Comparison of ENCODE assay signal across 8 cellular contexts in the genomic region with DNA sequence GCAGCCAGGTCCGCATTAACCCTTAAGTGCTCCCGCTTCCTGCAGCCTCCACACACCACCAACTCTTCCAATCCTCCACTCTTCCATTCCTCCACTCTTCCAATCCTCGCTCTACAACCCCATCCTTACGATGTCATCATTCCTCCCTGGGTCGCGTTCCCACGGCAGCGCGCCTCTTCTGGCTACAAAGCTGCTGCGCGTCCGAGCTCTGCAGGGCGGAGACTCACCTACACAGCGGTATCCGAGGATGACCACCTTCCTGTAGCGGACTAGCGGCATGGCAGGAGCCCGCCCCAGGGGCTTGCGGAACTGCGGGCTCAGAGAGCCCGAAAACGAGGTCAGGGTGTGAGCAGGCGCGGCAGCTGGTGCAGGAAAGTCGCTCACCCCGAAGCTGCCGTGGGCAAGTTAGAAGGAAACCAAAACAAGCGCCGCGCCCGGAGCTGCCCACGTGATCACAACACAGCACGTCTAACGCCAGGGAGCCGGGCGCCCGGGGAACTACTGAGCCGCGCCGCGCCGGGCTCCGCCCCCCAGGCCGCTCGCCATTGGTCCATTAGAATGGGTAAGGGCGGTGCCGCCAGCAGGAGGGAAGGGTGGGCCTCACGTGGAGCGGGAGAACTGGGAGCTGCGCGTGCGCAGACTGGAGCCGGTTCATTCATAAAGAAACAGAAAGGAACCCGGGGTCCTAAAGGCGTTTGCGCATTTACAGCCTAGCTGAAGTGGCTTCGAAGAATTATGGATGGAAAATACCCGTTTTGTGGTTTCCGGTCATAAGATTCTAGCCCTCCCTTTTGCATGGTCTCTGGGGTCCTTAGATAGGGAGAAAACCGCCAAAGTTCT. TPM values are rescaled to one million over a fixed set of nuclear protein-coding genes. Genes with fewer than 3 reads are reported as not detected.
DNase-seq lines count a peak whose midpoint lies in the region; ATAC-seq and TF ChIP-seq lines count a peak whose summit lies in the region.

A gene with protein sequence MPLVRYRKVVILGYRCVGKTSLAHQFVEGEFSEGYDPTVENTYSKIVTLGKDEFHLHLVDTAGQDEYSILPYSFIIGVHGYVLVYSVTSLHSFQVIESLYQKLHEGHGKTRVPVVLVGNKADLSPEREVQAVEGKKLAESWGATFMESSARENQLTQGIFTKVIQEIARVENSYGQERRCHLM (minus strand): TSS at position 473 of the 840 bp plus-strand sequence. CDS start 194 bp downstream, at position 279.

- CTCF ChIA-PET in CD8-positive, alpha-beta memory T cell (lab: Charles Lee): interaction anchor here (0.7 to 2.0 kb wide), 14 partner anchors 9 to 165 kb away, joined by 3 to 22 read pairs (median 3); a partner anchor contains a TSS

- DNase-seq in CD8-positive, alpha-beta memory T cell: peak; percentile 98 to 99 (median 99)
- DNase-seq in HK-2 (ENCODE audit: unreplicated experiment) (peak; percentile 98), NCI-H82 (lab: John Stamatoyannopoulos, UW) (peak; percentile 99), dorsolateral prefrontal cortex (peak; percentile 97 to 99 (median 99)), lung (ENCODE audit: low spot score) (peak; percentile 98)
- DNase-seq in activated CD4-positive, alpha-beta T cell treated with anti-CD3 and anti-CD28 coated beads, Interleukin-2, amount 50 U/mL, for 48 hours: peak; percentile 99
- peak; percentile 96 to 98 (median 98) for DNase-seq in stimulated activated CD4-positive, alpha-beta T cell treated with anti-CD3 and anti-CD28 coated beads, TNF-alpha, amount 100 ng/mL, for 4 hours (ENCODE audit: low read depth in 3 of 3)

- H3K27me3 Mint-ChIP-seq in CD8-positive, alpha-beta memory T cell: no peaks in the 10 kb centered on the region

- peak within 1 kb of the TSS; percentile 72 to 99 (median 91) for H3K27ac Mint-ChIP-seq in CD8-positive, alpha-beta memory T cell

- H3K27me3 ChIP-seq in CD8-positive, alpha-beta memory T cell (ENCODE audit: insufficient read depth, low read length, poor library complexity, severe bottlenecking): no peaks in the 10 kb centered on the region
- H3K27me3 ChIP-seq in dorsolateral prefrontal cortex: no peaks in the 10 kb centered on the region
- H3K27me3 ChIP-seq in lung (ENCODE audit: control insufficient read depth, insufficient read depth): no peaks in the 10 kb centered on the region

- peak within 1 kb of the TSS; percentile 87 to 98 (median 94) for H3K4me3 Mint-ChIP-seq in CD8-positive, alpha-beta memory T cell

- peak within 1 kb of the TSS; percentile 83 for H3K27ac ChIP-seq in CD8-positive, alpha-beta memory T cell (ENCODE audit: low read depth, low read length)
- peak within 1 kb of the TSS in 50 of 59 donors; percentile 9 to 91 (median 64) for H3K27ac ChIP-seq in dorsolateral prefrontal cortex
- H3K27ac ChIP-seq in lung (ENCODE audit: low read depth in 1 of 2, low read length in 1 of 2): peak within 1 kb of the TSS; percentile 71 to 89

- ATAC-seq in GM19455 (IDR thresholded peaks at IDR 0.05; ENCODE audit: unreplicated experiment) (peak; percentile 97), lung (ENCODE audit: insufficient read depth, low FRiP score) (peak; percentile 100)

- H3K4me1 Mint-ChIP-seq in CD8-positive, alpha-beta memory T cell: peaks cover 18 to 21% (median 21%) of the 10 kb centered on the region in 3 donors

- H3K9me3 Mint-ChIP-seq in CD8-positive, alpha-beta memory T cell: no peaks in the 10 kb centered on the region

- peaks cover 0 to 8% (median 0%) of the 10 kb centered on the region in 3 donors for H3K36me3 Mint-ChIP-seq in CD8-positive, alpha-beta memory T cell

- WGBS in lung, 2 donors: 0% methylated on average over 60 of the region's 60 CpGs

- peak within 1 kb of the TSS; percentile 93 for H3K4me3 ChIP-seq in CD8-positive, alpha-beta memory T cell (ENCODE audit: low read length)
- H3K4me3 ChIP-seq in dorsolateral prefrontal cortex: peak within 1 kb of the TSS; percentile 55 to 99 (median 83)
- H3K4me3 ChIP-seq in lung: peak within 1 kb of the TSS; percentile 75

- peaks cover 16% of the 10 kb centered on the region for H3K4me1 ChIP-seq in CD8-positive, alpha-beta memory T cell (ENCODE audit: insufficient read depth, low read length)
- peaks cover 0 to 3% of the 10 kb centered on the region in 2 donors for H3K4me1 ChIP-seq in lung (ENCODE audit: control insufficient read depth in 2 of 2, insufficient read depth in 2 of 2, low read length in 2 of 2)

- POLR2A ChIA-PET in CD8-positive, alpha-beta memory T cell (lab: Charles Lee): interaction anchor here (0.5 to 1.6 kb wide), 11 partner anchors 10 to 218 kb away, joined by 3 to 13 read pairs (median 3); a partner anchor contains a TSS

- TF ChIP-seq CTCF in dorsolateral prefrontal cortex (IDR thresholded peaks at IDR 0.05 in 54 of 56, conservative IDR thresholded peaks at IDR 0.05 in 2 of 56; ENCODE audit: low read depth in 1 of 56, partially characterized antibody in 56 of 56) (peak in 43 of 56 donors; percentile 10 to 66 (median 40)), lung (IDR thresholded peaks at IDR 0.05; ENCODE audit: control extremely low read depth, extremely low read depth) (no peak)

- H3K9me3 ChIP-seq in CD8-positive, alpha-beta memory T cell (ENCODE audit: low read length): no peaks in the 10 kb centered on the region
- H3K9me3 ChIP-seq in lung (ENCODE audit: control insufficient read depth in 2 of 2, insufficient read depth in 1 of 2, low read length in 1 of 2): no peaks in the 10 kb centered on the region

- H3K36me3 ChIP-seq in CD8-positive, alpha-beta memory T cell (ENCODE audit: insufficient read depth, low read length): no peaks in the 10 kb centered on the region
- H3K36me3 ChIP-seq in lung (ENCODE audit: control insufficient read depth in 2 of 2, insufficient read depth in 2 of 2, low read length in 2 of 2): no peaks in the 10 kb centered on the region

- intact Hi-C loops in dorsolateral prefrontal cortex (cut with DNase I): loop anchor here (2.0 to 10.0 kb wide), 3 partner anchors 15 to 255 kb away; a partner anchor contains a TSS

RNA-seq across cellular contexts. Expression of the gene that starts here (rescaled TPM):
- total RNA-seq in CD8-positive, alpha-beta memory T cell: 10 to 100 TPM; 10.1 to 10.2 TPM
- 8.0 TPM for polyA plus RNA-seq in CD8-positive, alpha-beta memory T cell
- total RNA-seq in dorsolateral prefrontal cortex (10 to 100 TPM in 3 of 120 experiments, 1 to 10 TPM in 116, under 1 TPM in 1; 0.55 to 10.5 (median 5.5) TPM), lung (1 to 10 TPM in 1 of 2 donors, under 1 TPM in 1; 0.51 to 2.4 TPM)
- polyA plus RNA-seq in lung: 1 to 10 TPM; 1.8 to 2.6 TPM

Comparison
In these comparisons a context has a peak if more than half of its experiments do, and no peak if none do; other contexts are left out.
1. Peak in every context shown above with its lines: DNase-seq, ATAC-seq, H3K4me3 ChIP-seq and H3K27ac ChIP-seq.